12 cellular contexts compared by ENCODE assay signal in the genomic region with DNA sequence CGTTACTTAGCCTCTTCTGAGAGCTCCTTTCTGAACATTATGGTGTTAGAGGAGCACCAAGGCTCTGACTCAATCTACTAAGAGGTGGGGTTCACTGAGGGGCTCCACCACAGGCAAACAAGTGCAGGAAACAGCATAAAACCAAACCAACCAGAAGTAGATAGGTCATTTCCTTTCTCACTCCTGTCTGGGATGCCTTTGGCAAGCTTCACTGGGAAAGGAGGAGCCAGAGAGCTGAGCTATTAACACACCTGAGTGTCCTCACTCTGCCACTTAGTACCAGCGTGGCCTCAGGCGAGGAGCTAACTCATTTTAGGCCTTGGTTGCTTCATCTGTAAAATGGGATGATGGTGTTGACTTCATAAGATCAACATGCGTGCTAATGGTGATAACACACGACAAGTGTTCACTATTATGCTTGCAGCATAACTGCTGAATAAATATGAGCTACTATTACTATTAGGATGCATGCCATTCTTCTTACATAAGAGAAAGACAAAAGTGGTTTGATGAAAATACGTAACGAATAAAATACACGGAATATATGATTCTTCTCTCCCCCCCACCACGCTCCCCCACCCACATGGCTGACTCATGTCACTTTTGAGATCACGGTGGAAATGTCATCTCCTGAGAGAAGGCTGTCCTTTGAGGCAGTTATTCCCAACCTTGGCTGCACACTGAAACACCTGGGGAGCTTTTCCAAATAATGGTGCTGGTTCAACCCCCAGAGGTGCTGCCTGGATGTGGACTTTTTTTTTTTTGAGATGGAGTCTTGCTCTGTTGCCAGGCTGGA.
DNase-seq lines count a peak whose midpoint lies in the region; ATAC-seq, FAIRE-seq and TF ChIP-seq lines count a peak whose summit lies in the region.
"Had no signal": no experiment of that assay in that cellular context is flagged by ENCODE, and none has a peak within 500 bp of the region (broad histone marks: within the 10 kb centered on the region; RNA-seq: fewer than 3 reads in every experiment).

No MANE protein-coding gene starts in this region.

- no peak overlapping the region for H3K4me3 ChIP-seq in left lung
- H3K4me3 ChIP-seq: cardiac muscle cell had no signal

- TF ChIP-seq CTCF in natural killer cell (IDR thresholded peaks at IDR 0.05): no peak
- no peak for TF ChIP-seq CTCF in left lung (IDR thresholded peaks at IDR 0.05)

- peak in 1 of 2 donors; percentile 74 for ATAC-seq in natural killer cell treated with Interleukin-12 subunit alpha and Interleukin-12 subunit beta and Interleukin-15 and Interleukin-18, amount 100 ng/mL, for 72 hours
- no peak for ATAC-seq in natural killer cell
- no peak for ATAC-seq in GM18909 (IDR thresholded peaks at IDR 0.05; ENCODE audit: poor library complexity, unreplicated experiment)
- ATAC-seq in HG02981 (IDR thresholded peaks at IDR 0.05; ENCODE audit: unreplicated experiment): no peak
- ATAC-seq in left lung: no peak
- ATAC-seq: right cardiac atrium had no signal

- no peaks in the 10 kb centered on the region for H3K9me3 ChIP-seq in left lung

- intact Hi-C loops in natural killer cell (cut with micrococcal nuclease): no loop called here
- intact Hi-C loops in left lung (cut with DNase I): no loop called here

- H3K4me1 Mint-ChIP-seq in natural killer cell treated with Interleukin-12 subunit alpha and Interleukin-12 subunit beta and Interleukin-15 and Interleukin-18, amount 100 ng/mL, for 72 hours (ENCODE audit: low read depth in 2 of 2): peaks cover 12 to 16% of the 10 kb centered on the region in 2 donors
- peaks cover 10 to 11% of the 10 kb centered on the region in 2 donors for H3K4me1 Mint-ChIP-seq in natural killer cell

- peak; percentile 84 for FAIRE-seq in urothelium cell line (lab: Jason Lieb, UNC)

- peak overlapping the region; percentile 55 for H3K4me3 Mint-ChIP-seq in natural killer cell treated with Interleukin-12 subunit alpha and Interleukin-12 subunit beta and Interleukin-15 and Interleukin-18, amount 100 ng/mL, for 72 hours
- no peak overlapping the region for H3K4me3 Mint-ChIP-seq in natural killer cell

- no peaks in the 10 kb centered on the region for H3K27me3 ChIP-seq in left lung
- H3K27me3 ChIP-seq: cardiac muscle cell had no signal

- no peaks in the 10 kb centered on the region for H3K36me3 Mint-ChIP-seq in natural killer cell treated with Interleukin-12 subunit alpha and Interleukin-12 subunit beta and Interleukin-15 and Interleukin-18, amount 100 ng/mL, for 72 hours
- no peaks in the 10 kb centered on the region for H3K36me3 Mint-ChIP-seq in natural killer cell

- DNase-seq in natural killer cell treated with Interleukin-12 subunit alpha and Interleukin-12 subunit beta and Interleukin-15 and Interleukin-18, amount 100 ng/mL, for 72 hours (ENCODE audit: low spot score): no peak
- DNase-seq in natural killer cell (no peak), kidney tubule cell (ENCODE audit: low spot score) (peak; percentile 79), urothelium cell line (ENCODE audit: low spot score) (no peak), left lung (no peak)
- DNase-seq in activated T-cell treated with anti-CD3 and anti-CD28 coated beads, Interleukin-2, amount 50 U/mL, for 48 hours: peak; percentile 66 to 72
- DNase-seq: mammary epithelial cell, NCI-H524 treated with DMSO at 0.1 percent for 48 hours, right cardiac atrium had no signal

- H3K9me3 Mint-ChIP-seq in natural killer cell treated with Interleukin-12 subunit alpha and Interleukin-12 subunit beta and Interleukin-15 and Interleukin-18, amount 100 ng/mL, for 72 hours: peaks cover 5% of the 10 kb centered on the region
- H3K9me3 Mint-ChIP-seq in natural killer cell: no peaks in the 10 kb centered on the region

- no peaks in the 10 kb centered on the region for H3K27me3 Mint-ChIP-seq in natural killer cell treated with Interleukin-12 subunit alpha and Interleukin-12 subunit beta and Interleukin-15 and Interleukin-18, amount 100 ng/mL, for 72 hours
- H3K27me3 Mint-ChIP-seq in natural killer cell (ENCODE audit: low read depth in 2 of 2): no peaks in the 10 kb centered on the region

- no peak overlapping the region for H3K27ac ChIP-seq in left lung
- H3K27ac ChIP-seq: cardiac muscle cell had no signal

- no peaks in the 10 kb centered on the region for H3K36me3 ChIP-seq in left lung
- H3K36me3 ChIP-seq: cardiac muscle cell had no signal

- no peaks in the 10 kb centered on the region for H3K4me1 ChIP-seq in left lung

- peak overlapping the region in 1 of 2 donors; percentile 48 for H3K27ac Mint-ChIP-seq in natural killer cell treated with Interleukin-12 subunit alpha and Interleukin-12 subunit beta and Interleukin-15 and Interleukin-18, amount 100 ng/mL, for 72 hours
- no peak overlapping the region for H3K27ac Mint-ChIP-seq in natural killer cell

Comparison
In these comparisons a context has a peak if more than half of its experiments do, and no peak if none do; other contexts are left out.
1. DNase-seq: peak in activated T-cell treated with anti-CD3 and anti-CD28 coated beads, Interleukin-2, amount 50 U/mL, for 48 hours (2 of 2) and kidney tubule cell (single experiment); none in natural killer cell treated with Interleukin-12 subunit alpha and Interleukin-12 subunit beta and Interleukin-15 and Interleukin-18, amount 100 ng/mL, for 72 hours (single experiment), natural killer cell (single experiment), urothelium cell line (single experiment) and left lung (0 of 2).